ENCODE assay signal across 29 cellular contexts in the genomic region with DNA sequence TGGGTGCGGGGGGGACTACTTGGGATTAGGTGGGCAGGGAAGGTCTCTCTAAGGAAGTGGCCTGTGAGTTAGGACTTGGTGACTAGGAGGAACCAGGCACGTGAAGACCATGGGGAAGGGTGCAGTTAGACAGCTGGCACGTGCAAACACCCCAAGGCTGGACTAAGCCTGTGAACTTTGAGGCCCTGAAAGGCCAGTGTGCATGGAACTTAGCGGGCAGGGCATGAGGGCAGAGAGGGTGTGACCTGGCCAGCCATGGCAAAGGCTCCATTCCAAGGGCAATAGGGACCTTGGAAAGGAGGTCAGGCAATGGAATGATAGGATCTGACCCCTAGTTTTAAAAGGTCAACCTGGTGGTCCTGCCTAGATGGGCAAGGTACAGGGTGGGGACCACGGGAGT.
"Had no signal": no experiment of that assay in that cellular context is flagged by ENCODE, and none has a peak within 500 bp of the region (broad histone marks: within the 10 kb centered on the region; RNA-seq: fewer than 3 reads in every experiment).

No MANE protein-coding gene starts in this region.

- H3K4me3 Mint-ChIP-seq: naive thymus-derived CD8-positive, alpha-beta T cell; natural killer cell treated with Interleukin-12 subunit alpha and Interleukin-12 subunit beta and Interleukin-15 and Interleukin-18, amount 100 ng/mL, for 72 hours; nephron progenitor cell; neural crest cell; stimulated activated memory B cell treated with anti-CD40 and anti-IgM and Interleukin-4, amounts not matched to agents 10 μg/mL and 1 μg/mL and 100 μg/mL, for 72 hours; stimulated activated naive CD8-positive, alpha-beta T cell treated with anti-CD3 and anti-CD28 coated beads, Interleukin-15, amount 100 ng/mL, for 72 hours had no signal

- H3K36me3 Mint-ChIP-seq: naive B cell; naive thymus-derived CD8-positive, alpha-beta T cell; natural killer cell treated with Interleukin-12 subunit alpha and Interleukin-12 subunit beta and Interleukin-15 and Interleukin-18, amount 100 ng/mL, for 72 hours; stimulated activated memory B cell treated with anti-CD40 and anti-IgM and Interleukin-4, amounts not matched to agents 10 μg/mL and 1 μg/mL and 100 μg/mL, for 72 hours had no signal

- H3K27me3 Mint-ChIP-seq: stimulated activated naive CD8-positive, alpha-beta T cell treated with anti-CD3 and anti-CD28 coated beads, Interleukin-15, amount 100 ng/mL, for 72 hours had no signal

- H3K9me3 Mint-ChIP-seq: naive B cell; naive thymus-derived CD8-positive, alpha-beta T cell; natural killer cell treated with Interleukin-12 subunit alpha and Interleukin-12 subunit beta and Interleukin-15 and Interleukin-18, amount 100 ng/mL, for 72 hours; nephron progenitor cell; neural crest cell; stimulated activated memory B cell treated with anti-CD40 and anti-IgM and Interleukin-4, amounts not matched to agents 10 μg/mL and 1 μg/mL and 100 μg/mL, for 72 hours; stimulated activated naive CD8-positive, alpha-beta T cell treated with anti-CD3 and anti-CD28 coated beads, Interleukin-15, amount 100 ng/mL, for 72 hours had no signal

- ATAC-seq: naive thymus-derived CD8-positive, alpha-beta T cell; natural killer cell treated with Interleukin-12 subunit alpha and Interleukin-12 subunit beta and Interleukin-15 and Interleukin-18, amount 100 ng/mL, for 72 hours; pancreas; psoas muscle; right cardiac atrium; stimulated activated memory B cell treated with anti-CD40 and anti-IgM and Interleukin-4, amounts not matched to agents 10 μg/mL and 1 μg/mL and 100 μg/mL, for 72 hours; stimulated activated naive CD8-positive, alpha-beta T cell treated with anti-CD3 and anti-CD28 coated beads, Interleukin-15, amount 100 ng/mL, for 72 hours; stimulated activated naive CD8-positive, alpha-beta T cell treated with anti-CD3 and anti-CD28 coated beads, Interleukin-15, Interleukin-2, amounts not matched to agents 100 U/mL and 50 U/mL, for 24 hours had no signal

- H3K4me1 Mint-ChIP-seq: naive B cell; stimulated activated memory B cell treated with anti-CD40 and anti-IgM and Interleukin-4, amounts not matched to agents 10 μg/mL and 1 μg/mL and 100 μg/mL, for 72 hours; stimulated activated naive CD8-positive, alpha-beta T cell treated with anti-CD3 and anti-CD28 coated beads, Interleukin-15, amount 100 ng/mL, for 72 hours had no signal

- H3K9me3 ChIP-seq: neutrophil, pancreas, psoas muscle, right lobe of liver, suprapubic skin, testis, tibial artery, transverse colon, upper lobe of left lung, vagina had no signal

- DNase-seq: naive B cell; nephron progenitor cell; nucleus accumbens; right cardiac atrium; stimulated activated CD4-positive, alpha-beta T cell treated with anti-CD3 and anti-CD28 coated beads, Interleukin-12 subunit alpha, Interleukin-12 subunit beta, amount 100 ng/mL, for 4 hours; stimulated activated CD4-positive, alpha-beta T cell treated with anti-CD3 and anti-CD28 coated beads, Interleukin-1b, Interleukin-23, amount 100 ng/mL, for 48 hours; stimulated activated CD4-positive, alpha-beta T cell treated with anti-CD3 and anti-CD28 coated beads, Interleukin-4, amount 100 ng/mL, for 1 hour; stimulated activated CD4-positive, alpha-beta T cell treated with anti-CD3 and anti-CD28 coated beads, Interleukin-4, amount 100 ng/mL, for 4 hours; stimulated activated CD8-positive, alpha-beta memory T cell treated with anti-CD3 and anti-CD28 coated beads, Interleukin-4, amount 100 ng/mL, for 48 hours; stimulated activated naive CD4-positive, alpha-beta T cell; stimulated activated naive CD8-positive, alpha-beta T cell treated with anti-CD3 and anti-CD28 coated beads, Interleukin-15, amount 100 ng/mL, for 72 hours; stimulated activated naive CD8-positive, alpha-beta T cell treated with anti-CD3 and anti-CD28 coated beads, Interleukin-15, Interleukin-2, amounts not matched to agents 100 U/mL and 50 U/mL, for 24 hours; substantia nigra; testis; tibial artery; transverse colon; upper lobe of left lung had no signal

- H3K36me3 ChIP-seq: neutrophil, pancreas, right lobe of liver, suprapubic skin, tibial artery, transverse colon, upper lobe of left lung, vagina had no signal

- H3K27ac ChIP-seq: neutrophil, pancreas, psoas muscle, right lobe of liver, skin epidermis, suprapubic skin, testis, tibial artery, transverse colon, upper lobe of left lung, vagina had no signal

- H3K27ac Mint-ChIP-seq: natural killer cell treated with Interleukin-12 subunit alpha and Interleukin-12 subunit beta and Interleukin-15 and Interleukin-18, amount 100 ng/mL, for 72 hours; nephron progenitor cell; progenitor cell of endocrine pancreas; stimulated activated memory B cell treated with anti-CD40 and anti-IgM and Interleukin-4, amounts not matched to agents 10 μg/mL and 1 μg/mL and 100 μg/mL, for 72 hours; stimulated activated naive CD8-positive, alpha-beta T cell treated with anti-CD3 and anti-CD28 coated beads, Interleukin-15, amount 100 ng/mL, for 72 hours had no signal

- H3K27me3 ChIP-seq: neutrophil, pancreas, right lobe of liver, testis, transverse colon, upper lobe of left lung, vagina had no signal

- H3K4me1 ChIP-seq: psoas muscle, right lobe of liver, suprapubic skin, transverse colon, upper lobe of left lung, vagina had no signal

- H3K4me3 ChIP-seq: pancreas, psoas muscle, right lobe of liver, skin epidermis, suprapubic skin, testis, tibial artery, transverse colon, upper lobe of left lung, vagina had no signal
